In the genomic region with DNA sequence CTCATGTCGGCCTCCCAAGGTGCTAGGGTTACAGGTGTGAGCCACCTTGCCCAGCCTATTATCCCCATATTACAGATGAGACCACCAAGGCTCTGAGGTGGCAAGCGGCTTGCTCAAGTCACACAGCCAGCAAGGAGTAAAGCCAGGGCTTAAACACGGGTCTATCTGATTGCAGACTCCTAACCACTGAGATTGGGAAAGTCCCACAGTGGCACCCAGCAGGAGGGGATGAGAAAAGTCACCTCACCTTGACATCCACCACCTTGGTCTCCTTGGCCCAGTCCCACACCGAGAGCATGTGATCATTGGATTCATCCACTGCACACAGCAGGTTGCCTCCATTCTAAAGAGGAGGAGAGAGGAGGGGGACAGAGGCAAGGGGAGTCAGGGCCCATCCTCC, we compare ENCODE assay signal across 2 cellular contexts.
TF ChIP-seq lines count a peak whose summit lies in the region.

No MANE protein-coding gene starts in this region.

TF ChIP-seq in SK-N-SH, 30 proteins besides CTCF, POLR2A, EP300 and RAD21 (continued from another document):
- TF ChIP-seq, protein P1, sequence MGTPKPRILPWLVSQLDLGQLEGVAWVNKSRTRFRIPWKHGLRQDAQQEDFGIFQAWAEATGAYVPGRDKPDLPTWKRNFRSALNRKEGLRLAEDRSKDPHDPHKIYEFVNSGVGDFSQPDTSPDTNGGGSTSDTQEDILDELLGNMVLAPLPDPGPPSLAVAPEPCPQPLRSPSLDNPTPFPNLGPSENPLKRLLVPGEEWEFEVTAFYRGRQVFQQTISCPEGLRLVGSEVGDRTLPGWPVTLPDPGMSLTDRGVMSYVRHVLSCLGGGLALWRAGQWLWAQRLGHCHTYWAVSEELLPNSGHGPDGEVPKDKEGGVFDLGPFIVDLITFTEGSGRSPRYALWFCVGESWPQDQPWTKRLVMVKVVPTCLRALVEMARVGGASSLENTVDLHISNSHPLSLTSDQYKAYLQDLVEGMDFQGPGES (IDR thresholded peaks at IDR 0.05; ENCODE audit: low read depth, low read length): no peak
- TF ChIP-seq, protein P2, sequence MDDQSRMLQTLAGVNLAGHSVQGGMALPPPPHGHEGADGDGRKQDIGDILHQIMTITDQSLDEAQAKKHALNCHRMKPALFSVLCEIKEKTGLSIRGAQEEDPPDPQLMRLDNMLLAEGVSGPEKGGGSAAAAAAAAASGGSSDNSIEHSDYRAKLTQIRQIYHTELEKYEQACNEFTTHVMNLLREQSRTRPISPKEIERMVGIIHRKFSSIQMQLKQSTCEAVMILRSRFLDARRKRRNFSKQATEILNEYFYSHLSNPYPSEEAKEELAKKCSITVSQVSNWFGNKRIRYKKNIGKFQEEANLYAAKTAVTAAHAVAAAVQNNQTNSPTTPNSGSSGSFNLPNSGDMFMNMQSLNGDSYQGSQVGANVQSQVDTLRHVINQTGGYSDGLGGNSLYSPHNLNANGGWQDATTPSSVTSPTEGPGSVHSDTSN (IDR thresholded peaks at IDR 0.05): no peak
- no peak for TF ChIP-seq GABPA (IDR thresholded peaks at IDR 0.05; ENCODE audit: low read depth)
- no peak for TF ChIP-seq RCOR1 (IDR thresholded peaks at IDR 0.05; ENCODE audit: low read length)
- no peak for TF ChIP-seq JUND (IDR thresholded peaks at IDR 0.05)
TF ChIP-seq in SK-N-SH: peak in this region for 0.

TF ChIP-seq in SK-N-SH treated with all-trans-retinoic acid at 6 μM for 48 hours, 23 proteins besides CTCF, POLR2A, EP300 and RAD21 (continued from another document):
- TF ChIP-seq, protein P3, sequence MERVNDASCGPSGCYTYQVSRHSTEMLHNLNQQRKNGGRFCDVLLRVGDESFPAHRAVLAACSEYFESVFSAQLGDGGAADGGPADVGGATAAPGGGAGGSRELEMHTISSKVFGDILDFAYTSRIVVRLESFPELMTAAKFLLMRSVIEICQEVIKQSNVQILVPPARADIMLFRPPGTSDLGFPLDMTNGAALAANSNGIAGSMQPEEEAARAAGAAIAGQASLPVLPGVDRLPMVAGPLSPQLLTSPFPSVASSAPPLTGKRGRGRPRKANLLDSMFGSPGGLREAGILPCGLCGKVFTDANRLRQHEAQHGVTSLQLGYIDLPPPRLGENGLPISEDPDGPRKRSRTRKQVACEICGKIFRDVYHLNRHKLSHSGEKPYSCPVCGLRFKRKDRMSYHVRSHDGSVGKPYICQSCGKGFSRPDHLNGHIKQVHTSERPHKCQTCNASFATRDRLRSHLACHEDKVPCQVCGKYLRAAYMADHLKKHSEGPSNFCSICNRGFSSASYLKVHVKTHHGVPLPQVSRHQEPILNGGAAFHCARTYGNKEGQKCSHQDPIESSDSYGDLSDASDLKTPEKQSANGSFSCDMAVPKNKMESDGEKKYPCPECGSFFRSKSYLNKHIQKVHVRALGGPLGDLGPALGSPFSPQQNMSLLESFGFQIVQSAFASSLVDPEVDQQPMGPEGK (CRISPR knock-in tag; IDR thresholded peaks at IDR 0.05; ENCODE audit: borderline replicate concordance): no peak
- TF ChIP-seq ISL1 (CRISPR knock-in tag; IDR thresholded peaks at IDR 0.05) (no peak), RARB (CRISPR knock-in tag; IDR thresholded peaks at IDR 0.05) (no peak)
